In genomic region chr22:35376728-35377472, GRCh38 we compare ENCODE assay signal across 7 cellular contexts. TPM values are rescaled to one million over a fixed set of nuclear protein-coding genes. Genes with fewer than 3 reads are reported as not detected.
DNase-seq lines count a peak whose midpoint lies in the region; ATAC-seq lines count a peak whose summit lies in the region.

No MANE protein-coding gene starts in this region.

- H3K4me3 Mint-ChIP-seq in dendritic cell treated with granulocyte-macrophage colony-stimulating factor and Interleukin-4, amounts not matched to agents 40 ng/mL and 50 ng/mL, for 4 days = peak overlapping the region; percentile 74

- intact Hi-C loops in dendritic cell treated with granulocyte-macrophage colony-stimulating factor and Interleukin-4, amounts not matched to agents 40 ng/mL and 50 ng/mL, for 4 days (cut with micrococcal nuclease) = loop anchor here (1.0 kb wide), 3 partner anchors 21 to 33 kb away; no protein-coding TSS in a partner anchor
- intact Hi-C loops in left colon (cut with DNase I, micrococcal nuclease) = no loop called here

- H3K36me3 Mint-ChIP-seq in dendritic cell treated with granulocyte-macrophage colony-stimulating factor and Interleukin-4, amounts not matched to agents 40 ng/mL and 50 ng/mL, for 4 days (ENCODE audit: low read depth) = peaks cover 10% of the 10 kb centered on the region

- H3K27ac Mint-ChIP-seq in dendritic cell treated with granulocyte-macrophage colony-stimulating factor and Interleukin-4, amounts not matched to agents 40 ng/mL and 50 ng/mL, for 4 days = peak overlapping the region; percentile 92

- peaks cover 83% of the 10 kb centered on the region for H3K4me1 Mint-ChIP-seq in dendritic cell treated with granulocyte-macrophage colony-stimulating factor and Interleukin-4, amounts not matched to agents 40 ng/mL and 50 ng/mL, for 4 days (ENCODE audit: low read depth)

- H3K9me3 Mint-ChIP-seq in dendritic cell treated with granulocyte-macrophage colony-stimulating factor and Interleukin-4, amounts not matched to agents 40 ng/mL and 50 ng/mL, for 4 days = no peaks in the 10 kb centered on the region

- DNase-seq in GM04503 (ENCODE audit: low read depth) (peak; percentile 93), GOT3 (lab: John Stamatoyannopoulos, UW) (peak; percentile 73), LoVo (ENCODE audit: low spot score) (peak; percentile 91), SW 1271 (lab: John Stamatoyannopoulos, UW) (peak; percentile 73 to 81), left colon (peak; percentile 91 to 97)
- peak; percentile 15 to 23 for DNase-seq in stimulated activated CD4-positive, alpha-beta T cell treated with anti-CD3 and anti-CD28 coated beads, Interleukin-1b, Interleukin-23, amount 100 ng/mL, for 4 hours (ENCODE audit: low read depth in 2 of 2)

- ATAC-seq in left colon = peak; percentile 35

- no peaks in the 10 kb centered on the region for H3K27me3 Mint-ChIP-seq in dendritic cell treated with granulocyte-macrophage colony-stimulating factor and Interleukin-4, amounts not matched to agents 40 ng/mL and 50 ng/mL, for 4 days

RNA-seq across cellular contexts. Expression of gene HMOX1, which starts 4.0 kb away (rescaled TPM):
- total RNA-seq in left colon = 10 to 100 TPM; 29.5 to 52.3 TPM

RNA-seq across cellular contexts. Expression of gene MCM5, which starts 23.0 kb away (rescaled TPM):
- total RNA-seq in left colon = 10 to 100 TPM; 17.2 to 32.0 TPM

Comparison
In these comparisons a context has a peak if more than half of its experiments do, and no peak if none do; other contexts are left out.
1. Peak in every context shown above with its lines: DNase-seq and ATAC-seq.
2. DNase-seq: peak in every context shown above with its lines; median percentile 94 in left colon; 93 in GM04503; 91 in LoVo; 77 in SW 1271; 73 in GOT3; 19 in stimulated activated CD4-positive, alpha-beta T cell treated with anti-CD3 and anti-CD28 coated beads, Interleukin-1b, Interleukin-23, amount 100 ng/mL, for 4 hours.